Comparison of ENCODE assay signal across 36 cellular contexts in the genomic region with DNA sequence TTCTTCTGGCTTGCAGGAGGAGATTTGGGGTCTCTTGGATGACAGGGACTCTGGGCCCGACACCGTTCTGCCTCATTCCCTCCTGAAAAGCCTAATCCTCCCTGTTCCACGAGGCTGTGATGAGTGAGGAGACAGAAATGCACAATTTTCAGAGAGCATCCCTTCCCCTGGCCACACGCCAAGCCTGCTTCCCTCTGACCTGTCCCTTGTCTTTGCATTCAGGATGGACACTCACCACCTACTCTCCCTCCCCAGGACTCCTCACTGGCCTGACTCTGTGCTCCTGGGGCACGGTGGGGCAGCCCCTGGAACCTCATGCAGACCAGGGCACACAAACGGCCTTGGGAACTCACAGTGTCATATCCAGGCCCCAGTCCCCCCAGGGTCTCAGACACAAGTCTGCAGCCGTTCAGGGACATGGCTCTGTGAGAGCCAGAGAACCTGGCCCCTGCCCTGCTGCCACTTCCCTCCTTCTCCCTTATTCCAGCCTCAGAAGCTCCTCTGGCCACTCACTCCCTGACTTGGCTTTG. TPM values are rescaled to one million over a fixed set of nuclear protein-coding genes. Genes with fewer than 3 reads are reported as not detected.
"Had no signal": no experiment of that assay in that cellular context is flagged by ENCODE, and none has a peak within 500 bp of the region (broad histone marks: within the 10 kb centered on the region; RNA-seq: fewer than 3 reads in every experiment).

No MANE protein-coding gene starts in this region.

- ATAC-seq: esophagus mucosa; foreskin keratinocyte; gastroesophageal sphincter; heart left ventricle; left lobe of liver; naive thymus-derived CD4-positive, alpha-beta T cell; sciatic nerve; stimulated activated naive CD8-positive, alpha-beta T cell treated with anti-CD3 and anti-CD28 coated beads, Interleukin-15, amount 100 ng/mL, for 72 hours had no signal

- H3K4me1 ChIP-seq: colonic mucosa, foreskin keratinocyte, gastroesophageal sphincter, heart left ventricle, parathyroid adenoma, suprapubic skin, transverse colon, vagina had no signal

- H3K9me3 ChIP-seq: colonic mucosa, neutrophil, suprapubic skin, transverse colon, vagina had no signal

- H3K4me1 Mint-ChIP-seq: endodermal cell; naive thymus-derived CD4-positive, alpha-beta T cell; nephron; stimulated activated naive CD8-positive, alpha-beta T cell treated with anti-CD3 and anti-CD28 coated beads, Interleukin-15, amount 100 ng/mL, for 72 hours had no signal

- H3K36me3 Mint-ChIP-seq: naive thymus-derived CD4-positive, alpha-beta T cell had no signal

- DNase-seq: colonic mucosa; effector CD8-positive, alpha-beta T cell; endodermal cell; foreskin keratinocyte; heart left ventricle; kidney; mesenchymal stem cell; midbrain; naive thymus-derived CD4-positive, alpha-beta T cell; stimulated activated CD4-positive, alpha-beta T cell treated with anti-CD3 and anti-CD28 coated beads, Interleukin-12 subunit alpha, Interleukin-12 subunit beta, amount 100 ng/mL, for 4 hours; stimulated activated CD4-positive, alpha-beta T cell treated with anti-CD3 and anti-CD28 coated beads, Interleukin-1b, Interleukin-23, amount 100 ng/mL, for 48 hours; stimulated activated CD4-positive, alpha-beta T cell treated with anti-CD3 and anti-CD28 coated beads, Interleukin-4, amount 100 ng/mL, for 1 hour; stimulated activated CD8-positive, alpha-beta memory T cell treated with anti-CD3 and anti-CD28 coated beads, Interleukin-4, amount 100 ng/mL, for 48 hours; stimulated activated naive CD4-positive, alpha-beta T cell; stimulated activated naive CD8-positive, alpha-beta T cell treated with anti-CD3 and anti-CD28 coated beads, Interleukin-15, amount 100 ng/mL, for 72 hours; transverse colon had no signal

- H3K27ac ChIP-seq: colonic mucosa, epithelial cell of prostate, foreskin keratinocyte, gastroesophageal sphincter, heart left ventricle, hepatocyte, neutrophil, parathyroid adenoma, suprapubic skin, transverse colon, vagina had no signal

- H3K4me3 Mint-ChIP-seq: dendritic cell treated with granulocyte-macrophage colony-stimulating factor and Interleukin-4, amounts not matched to agents 40 ng/mL and 50 ng/mL, for 4 days; endodermal cell; naive thymus-derived CD4-positive, alpha-beta T cell; nephron; stimulated activated naive CD8-positive, alpha-beta T cell treated with anti-CD3 and anti-CD28 coated beads, Interleukin-15, amount 100 ng/mL, for 72 hours had no signal

- H3K36me3 ChIP-seq: colonic mucosa, gastroesophageal sphincter, heart left ventricle, neutrophil, suprapubic skin, transverse colon, vagina had no signal

- H3K4me3 ChIP-seq: colonic mucosa, gastroesophageal sphincter, heart left ventricle, hepatocyte, smooth muscle cell, suprapubic skin, transverse colon, vagina had no signal

- H3K27me3 ChIP-seq: colonic mucosa, foreskin keratinocyte, hepatocyte, vagina had no signal

- H3K9me3 Mint-ChIP-seq: dendritic cell treated with granulocyte-macrophage colony-stimulating factor and Interleukin-4, amounts not matched to agents 40 ng/mL and 50 ng/mL, for 4 days; endodermal cell; stimulated activated naive CD8-positive, alpha-beta T cell treated with anti-CD3 and anti-CD28 coated beads, Interleukin-15, amount 100 ng/mL, for 72 hours had no signal

- H3K27ac Mint-ChIP-seq: dendritic cell treated with granulocyte-macrophage colony-stimulating factor and Interleukin-4, amounts not matched to agents 40 ng/mL and 50 ng/mL, for 4 days; endodermal cell; naive thymus-derived CD4-positive, alpha-beta T cell; nephron; progenitor cell of endocrine pancreas had no signal

RNA-seq across cellular contexts. Expression of a gene that starts 3.5 kb away (rescaled TPM):
- total RNA-seq: colonic mucosa; endodermal cell; esophagus mucosa; fibroblast of lung; foreskin keratinocyte; gastroesophageal sphincter; heart left ventricle; hepatocyte; kidney; left lobe of liver; lower leg skin; lung microvascular endothelial cell; mucosa of gallbladder; naive thymus-derived CD4-positive, alpha-beta T cell; omental fat pad; progenitor cell of endocrine pancreas; sciatic nerve; smooth muscle cell; suprapubic skin; transverse colon; ureter; vagina had no signal

RNA-seq across cellular contexts. Expression of a gene that starts 21.2 kb away (rescaled TPM):
- total RNA-seq: colonic mucosa; endodermal cell; esophagus mucosa; fibroblast of lung; foreskin keratinocyte; gastroesophageal sphincter; heart left ventricle; hepatocyte; kidney; left lobe of liver; lower leg skin; lung microvascular endothelial cell; mucosa of gallbladder; naive thymus-derived CD4-positive, alpha-beta T cell; omental fat pad; progenitor cell of endocrine pancreas; sciatic nerve; smooth muscle cell; suprapubic skin; transverse colon; ureter; vagina had no signal

RNA-seq across cellular contexts. Expression of a gene that starts 24.0 kb away (rescaled TPM):
- total RNA-seq: colonic mucosa; endodermal cell; esophagus mucosa; fibroblast of lung; foreskin keratinocyte; gastroesophageal sphincter; heart left ventricle; hepatocyte; kidney; left lobe of liver; lung microvascular endothelial cell; mucosa of gallbladder; naive thymus-derived CD4-positive, alpha-beta T cell; omental fat pad; sciatic nerve; smooth muscle cell; transverse colon; ureter; vagina had no signal

RNA-seq across cellular contexts. Expression of a gene that starts 54.1 kb away (rescaled TPM):
- total RNA-seq: colonic mucosa; esophagus mucosa; fibroblast of lung; foreskin keratinocyte; gastroesophageal sphincter; heart left ventricle; kidney; left lobe of liver; lung microvascular endothelial cell; mucosa of gallbladder; naive thymus-derived CD4-positive, alpha-beta T cell; progenitor cell of endocrine pancreas; sciatic nerve; transverse colon; ureter; vagina had no signal
